Comparison of ENCODE assay signal across 20 cellular contexts in the genomic region with DNA sequence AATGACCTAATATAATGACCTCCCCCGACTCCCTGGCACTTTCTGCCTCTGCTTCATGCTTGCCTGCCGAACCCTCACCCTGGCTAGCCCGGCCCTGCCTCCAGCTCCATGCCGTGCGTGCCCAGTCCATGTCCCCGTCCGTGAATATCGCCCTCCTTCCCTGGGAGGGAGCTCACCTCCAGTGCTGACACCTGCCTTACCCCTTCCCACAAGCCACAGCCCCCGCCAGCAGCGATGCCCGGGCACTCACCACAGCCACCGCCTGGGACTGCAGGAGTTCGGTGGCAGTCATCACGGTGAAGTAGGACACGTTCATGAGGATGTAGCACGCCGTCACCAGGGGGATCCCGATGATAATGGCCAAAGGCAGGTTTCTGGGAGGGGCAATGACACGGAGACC. TPM values are rescaled to one million over a fixed set of nuclear protein-coding genes. Genes with fewer than 3 reads are reported as not detected.
DNase-seq lines count a peak whose midpoint lies in the region; ATAC-seq and TF ChIP-seq lines count a peak whose summit lies in the region.
"Had no signal": no experiment of that assay in that cellular context is flagged by ENCODE, and none has a peak within 500 bp of the region (broad histone marks: within the 10 kb centered on the region; RNA-seq: fewer than 3 reads in every experiment).

No MANE protein-coding gene starts in this region.

- peak overlapping the region; percentile 78 for H3K9ac ChIP-seq in neuronal stem cell (ENCODE audit: low read depth, low read length, poor library complexity)
- H3K9ac ChIP-seq: BLaER1 had no signal

- no peak overlapping the region for H3K4ac ChIP-seq in neuronal stem cell (ENCODE audit: low read length)

- H3K9me3 Mint-ChIP-seq in stimulated activated effector memory CD8-positive, alpha-beta T cell treated with anti-CD3 and anti-CD28 coated beads, Interleukin-12 subunit alpha, Interleukin-12 subunit beta, amount 100 ng/mL, for 72 hours: no peaks in the 10 kb centered on the region
- H3K9me3 Mint-ChIP-seq: CD4-positive, alpha-beta memory T cell; GM23338; H9 had no signal

- no peak overlapping the region for H3K4me3 Mint-ChIP-seq in stimulated activated effector memory CD8-positive, alpha-beta T cell treated with anti-CD3 and anti-CD28 coated beads, Interleukin-12 subunit alpha, Interleukin-12 subunit beta, amount 100 ng/mL, for 72 hours
- H3K4me3 Mint-ChIP-seq: CD14-positive monocyte; CD4-positive, alpha-beta memory T cell; GM23338; H9 had no signal

- WGBS in neuronal stem cell (ENCODE audit: extremely low coverage in 2 of 2, insufficient read length in 2 of 2, insufficient replicate concordance in 1 of 2), 2 donors: no CpG with 5 or more reads among the region's 19 CpGs

- no peaks in the 10 kb centered on the region for H3K36me3 Mint-ChIP-seq in stimulated activated effector memory CD8-positive, alpha-beta T cell treated with anti-CD3 and anti-CD28 coated beads, Interleukin-12 subunit alpha, Interleukin-12 subunit beta, amount 100 ng/mL, for 72 hours
- H3K36me3 Mint-ChIP-seq: CD14-positive monocyte; CD4-positive, alpha-beta memory T cell had no signal

- no peaks in the 10 kb centered on the region for H3K79me1 ChIP-seq in neuronal stem cell (ENCODE audit: low read depth, low read length)

- H3K4me3 ChIP-seq in neuronal stem cell (ENCODE audit: low read length in 2 of 2) (no peak overlapping the region), right atrium auricular region (no peak overlapping the region)
- H3K4me3 ChIP-seq: A549, BLaER1, GM23338 had no signal

- H3K4me1 Mint-ChIP-seq in stimulated activated effector memory CD8-positive, alpha-beta T cell treated with anti-CD3 and anti-CD28 coated beads, Interleukin-12 subunit alpha, Interleukin-12 subunit beta, amount 100 ng/mL, for 72 hours: no peaks in the 10 kb centered on the region
- H3K4me1 Mint-ChIP-seq: CD14-positive monocyte, GM23338, H9 had no signal

- peak overlapping the region; percentile 27 for H3K18ac ChIP-seq in neuronal stem cell (ENCODE audit: low read length)

- H2AFZ ChIP-seq in neuronal stem cell (ENCODE audit: low read length): no peak overlapping the region
- H2AFZ ChIP-seq: GM23338 had no signal

- H2AK5ac ChIP-seq in neuronal stem cell (ENCODE audit: low read depth, low read length): peak overlapping the region; percentile 28

- H3K36me3 ChIP-seq in neuronal stem cell (replicated peaks in 1 of 2; ENCODE audit: control insufficient read depth in 2 of 2, insufficient read depth in 2 of 2, low read length in 2 of 2): no peaks in the 10 kb centered on the region
- no peaks in the 10 kb centered on the region for H3K36me3 ChIP-seq in right atrium auricular region
- H3K36me3 ChIP-seq: BLaER1 had no signal

- peak overlapping the region; percentile 75 for H3K14ac ChIP-seq in neuronal stem cell (ENCODE audit: low read length)

- no peak overlapping the region for H2BK12ac ChIP-seq in neuronal stem cell (ENCODE audit: low read length)

- ATAC-seq in stimulated activated effector memory CD8-positive, alpha-beta T cell treated with anti-CD3 and anti-CD28 coated beads, Interleukin-12 subunit alpha, Interleukin-12 subunit beta, amount 100 ng/mL, for 72 hours: no peak
- ATAC-seq: A549, GM23338, HepG2 had no signal

- H2BK120ac ChIP-seq in neuronal stem cell (ENCODE audit: low read depth, low read length): no peak overlapping the region

- H2BK5ac ChIP-seq in neuronal stem cell (ENCODE audit: low read length): no peak overlapping the region

- no peak overlapping the region for H3K4me2 ChIP-seq in neuronal stem cell (ENCODE audit: insufficient read depth, low read length, poor library complexity, severe bottlenecking)
- H3K4me2 ChIP-seq: A549, BLaER1, GM23338 had no signal

- H3K27me3 ChIP-seq in neuronal stem cell (ENCODE audit: control insufficient read depth in 3 of 3, insufficient read depth in 3 of 3, low read depth in 1 of 3, low read length in 3 of 3): no peaks in the 10 kb centered on the region
- no peaks in the 10 kb centered on the region for H3K27me3 ChIP-seq in right atrium auricular region
- H3K27me3 ChIP-seq: BLaER1 had no signal

- no peak overlapping the region for H2BK15ac ChIP-seq in neuronal stem cell (ENCODE audit: low read length)

- H3K27ac ChIP-seq in neuronal stem cell (replicated peaks; ENCODE audit: low read length) (no peak overlapping the region), right atrium auricular region (no peak overlapping the region)
- H3K27ac ChIP-seq: 22Rv1, A549, BLaER1 had no signal

- no peak overlapping the region for H4K91ac ChIP-seq in neuronal stem cell (ENCODE audit: low read depth, low read length, poor library complexity)

- DNase-seq in activated CD8-positive, alpha-beta memory T cell treated with anti-CD3 and anti-CD28 coated beads, Interleukin-2, amount 50 U/mL, for 48 hours: peak; percentile 37
- DNase-seq in activated CD8-positive, alpha-beta memory T cell treated with anti-CD3 and anti-CD28 coated beads, Interleukin-2, amount 50 U/mL, for 4 hours: no peak
- no peak for DNase-seq in neuronal stem cell (ENCODE audit: low spot score)
- no peak for DNase-seq in stimulated activated effector memory CD8-positive, alpha-beta T cell treated with anti-CD3 and anti-CD28 coated beads, Interleukin-12 subunit alpha, Interleukin-12 subunit beta, amount 100 ng/mL, for 72 hours (ENCODE audit: low spot score in 2 of 2)
- no peak for DNase-seq in SIG-M5 (lab: John Stamatoyannopoulos, UW)
- DNase-seq in right atrium auricular region (ENCODE audit: low spot score): no peak
- no peak for DNase-seq in NCI-H2107 (lab: John Stamatoyannopoulos, UW)
- no peak for DNase-seq in pons (ENCODE audit: low spot score)
- DNase-seq: CD4-positive, alpha-beta memory T cell; DMS153; DMS79; GDM1; H9 had no signal

- no peak for TF ChIP-seq CTCF in right atrium auricular region (IDR thresholded peaks at IDR 0.05)

- peak overlapping the region; percentile 30 for H3K27ac Mint-ChIP-seq in stimulated activated effector memory CD8-positive, alpha-beta T cell treated with anti-CD3 and anti-CD28 coated beads, Interleukin-12 subunit alpha, Interleukin-12 subunit beta, amount 100 ng/mL, for 72 hours
- H3K27ac Mint-ChIP-seq: GM23338 had no signal

- no peak overlapping the region for H4K8ac ChIP-seq in neuronal stem cell (ENCODE audit: low read depth, low read length)

- H3K4me1 ChIP-seq in neuronal stem cell (ENCODE audit: control insufficient read depth in 2 of 2, insufficient read depth in 1 of 2, low read depth in 1 of 2, low read length in 2 of 2) (no peaks in the 10 kb centered on the region), right atrium auricular region (no peaks in the 10 kb centered on the region)
- H3K4me1 ChIP-seq: A549, BLaER1 had no signal

- H3K23ac ChIP-seq in neuronal stem cell (ENCODE audit: low read depth, low read length, poor library complexity): peak overlapping the region; percentile 93

- H3K9me3 ChIP-seq in neuronal stem cell (replicated peaks in 1 of 2; ENCODE audit: control insufficient read depth in 2 of 2, insufficient read depth in 1 of 2, low read depth in 1 of 2, low read length in 2 of 2) (no peaks in the 10 kb centered on the region), right atrium auricular region (no peaks in the 10 kb centered on the region)
- H3K9me3 ChIP-seq: A549, BLaER1 had no signal

RNA-seq across cellular contexts. Expression of a gene that starts 10.0 kb away (rescaled TPM):
- 0.20 TPM for polyA plus RNA-seq in neuronal stem cell (2013, experiment 1 of 2)
- 0.24 TPM for polyA plus RNA-seq in neuronal stem cell (2013, experiment 2 of 2)
- not detected for total RNA-seq in right atrium auricular region
- total RNA-seq: Daoy, GM23338, H9 had no signal
- polyA plus RNA-seq: CD14-positive monocyte; CD4-positive, alpha-beta memory T cell had no signal
